In genomic region chr1:194862129-194862528, GRCh38 we compare ENCODE assay signal across 1 cellular context.
TF ChIP-seq lines count a peak whose summit lies in the region.

No MANE protein-coding gene starts in this region.

TF ChIP-seq in K562, 482 proteins besides CTCF, POLR2A, EP300 and RAD21 (continued from another document and continues in another):
- TF ChIP-seq PRDM10 (IDR thresholded peaks at IDR 0.05; ENCODE audit: partially characterized antibody): no peak
- TF ChIP-seq ARHGAP35 (IDR thresholded peaks at IDR 0.05; ENCODE audit: partially characterized antibody): peak; percentile 38
- peak; percentile 49 for TF ChIP-seq BRD9 (IDR thresholded peaks at IDR 0.05; ENCODE audit: low read depth, partially characterized antibody)
- 0 out of 2 replicates have a peak, but pooled peaks have one; percentile 41 for TF ChIP-seq KHSRP (IDR thresholded peaks at IDR 0.05)
- no peak for TF ChIP-seq MAFG (tag; conservative IDR thresholded peaks at IDR 0.05)
- no peak for TF ChIP-seq ZNF740 (CRISPR knock-in tag; IDR thresholded peaks at IDR 0.05)
- TF ChIP-seq ZNF740 (tag; IDR thresholded peaks at IDR 0.05): no peak
- no peak for TF ChIP-seq BHLHE40 (IDR thresholded peaks at IDR 0.05; ENCODE audit: low read length)
- TF ChIP-seq AFF1 (IDR thresholded peaks at IDR 0.05; ENCODE audit: low read depth in 1 of 2, partially characterized antibody in 2 of 2): no peak
- no peak for TF ChIP-seq ZNF316 (IDR thresholded peaks at IDR 0.05)
- no peak for TF ChIP-seq ZNF589 (CRISPR knock-in tag; IDR thresholded peaks at IDR 0.05; ENCODE audit: low read depth)
- TF ChIP-seq PKNOX1 (IDR thresholded peaks at IDR 0.05): no peak
- TF ChIP-seq GABPB1 (CRISPR knock-in tag; IDR thresholded peaks at IDR 0.05): no peak
- TF ChIP-seq ZBTB43 (CRISPR knock-in tag; IDR thresholded peaks at IDR 0.05): no peak
- TF ChIP-seq MYNN (IDR thresholded peaks at IDR 0.05): no peak
- TF ChIP-seq MYNN (CRISPR knock-in tag; IDR thresholded peaks at IDR 0.05): no peak
- TF ChIP-seq PPARD (CRISPR knock-in tag; IDR thresholded peaks at IDR 0.05): no peak
- TF ChIP-seq NR2F6 (CRISPR knock-in tag; IDR thresholded peaks at IDR 0.05): no peak
- peak; percentile 82 to 92 for TF ChIP-seq KDM1A (IDR thresholded peaks at IDR 0.05)
- no peak for TF ChIP-seq PCBP1 (IDR thresholded peaks at IDR 0.05; ENCODE audit: low read depth, low read length, poor library complexity, severe bottlenecking)
- TF ChIP-seq TSC22D4 (tag; IDR thresholded peaks at IDR 0.05): no peak
- no peak for TF ChIP-seq PREB (CRISPR knock-in tag; IDR thresholded peaks at IDR 0.05)
- TF ChIP-seq CCNT2 (IDR thresholded peaks at IDR 0.05; ENCODE audit: borderline replicate concordance, extremely low read depth, insufficient read length, low read depth, low read length): no peak
- TF ChIP-seq MXI1 (IDR thresholded peaks at IDR 0.05; ENCODE audit: low read depth, low read length): no peak
- TF ChIP-seq ILK (tag; IDR thresholded peaks at IDR 0.05; ENCODE audit: borderline replicate concordance, low read depth): no peak
- TF ChIP-seq HDAC2 (IDR thresholded peaks at IDR 0.05): peak; percentile 88
- no peak for TF ChIP-seq SMARCB1 (IDR thresholded peaks at IDR 0.05; ENCODE audit: insufficient read length, low read depth)
- peak; percentile 98 for TF ChIP-seq CHAMP1 (IDR thresholded peaks at IDR 0.05)
- no peak for TF ChIP-seq PHB2 (IDR thresholded peaks at IDR 0.05; ENCODE audit: low read depth)
- peak; percentile 17; the same call in 1 of the 2 replicates for TF ChIP-seq FOXM1 (IDR thresholded peaks at IDR 0.05; ENCODE audit: low read depth)
- no peak for TF ChIP-seq FOXM1 (CRISPR knock-in tag; IDR thresholded peaks at IDR 0.05; ENCODE audit: low read depth)
- no peak for TF ChIP-seq ZNF3 (CRISPR knock-in tag; IDR thresholded peaks at IDR 0.05)
- no peak for TF ChIP-seq HOXB6 (CRISPR knock-in tag; IDR thresholded peaks at IDR 0.05; ENCODE audit: borderline replicate concordance)
- no peak for TF ChIP-seq PHTF2 (CRISPR knock-in tag; IDR thresholded peaks at IDR 0.05)
- TF ChIP-seq SUPT5H (IDR thresholded peaks at IDR 0.05): 0 out of 2 replicates have a peak, but pooled peaks have one; percentile 32
- TF ChIP-seq TEAD1 (CRISPR knock-in tag; IDR thresholded peaks at IDR 0.05): no peak
- TF ChIP-seq ESRRB (CRISPR knock-in tag; IDR thresholded peaks at IDR 0.05; ENCODE audit: borderline replicate concordance): no peak
- peak in 1 of 2 experiments; percentile 96; a peak in 2 of 3 replicates for TF ChIP-seq CBX3 (IDR thresholded peaks at IDR 0.05; ENCODE audit: borderline replicate concordance in 1 of 2, low read length in 2 of 2)
- no peak for TF ChIP-seq ZNF140 (CRISPR knock-in tag; IDR thresholded peaks at IDR 0.05)
- TF ChIP-seq FOS (IDR thresholded peaks at IDR 0.05; ENCODE audit: extremely low read depth, insufficient read length): no peak
- TF ChIP-seq CC2D1A (IDR thresholded peaks at IDR 0.05): peak; percentile 89
- 0 out of 2 replicates have a peak, but pooled peaks have one; percentile 48 for TF ChIP-seq DNMT1 (IDR thresholded peaks at IDR 0.05)
- TF ChIP-seq RBM22 (IDR thresholded peaks at IDR 0.05; ENCODE audit: low read depth, low read length, poor library complexity, severe bottlenecking): no peak
- TF ChIP-seq NR0B1 (IDR thresholded peaks at IDR 0.05; ENCODE audit: partially characterized antibody): no peak
- no peak for TF ChIP-seq ZNF263 (CRISPR knock-in tag; IDR thresholded peaks at IDR 0.05; ENCODE audit: borderline replicate concordance)
- TF ChIP-seq NKRF (IDR thresholded peaks at IDR 0.05; ENCODE audit: borderline replicate concordance): peak; percentile 49; the same call in 1 of the 2 replicates
- no peak for TF ChIP-seq ZNF511 (CRISPR knock-in tag; IDR thresholded peaks at IDR 0.05)
- no peak for TF ChIP-seq ZNF184 (CRISPR knock-in tag; IDR thresholded peaks at IDR 0.05)
- TF ChIP-seq MAFK (IDR thresholded peaks at IDR 0.05; ENCODE audit: low read length): no peak
- peak; percentile 55; the same call in 1 of the 2 replicates for TF ChIP-seq EHMT2 (IDR thresholded peaks at IDR 0.05)
